Comparison of ENCODE assay signal across 8 cellular contexts in genomic region chr2:227471924-227472264, GRCh38. TPM values are rescaled to one million over a fixed set of nuclear protein-coding genes. Genes with fewer than 3 reads are reported as not detected.
DNase-seq lines count a peak whose midpoint lies in the region; ATAC-seq and TF ChIP-seq lines count a peak whose summit lies in the region.

TSS of gene AGFG1 (plus strand) at chr2:227472156. CDS start at chr2:227472422, 266 bp downstream.

- peak; percentile 51 for TF ChIP-seq RAD21 in Ishikawa (IDR thresholded peaks at IDR 0.05; ENCODE audit: low read depth)

- peak within 1 kb of the TSS; percentile 97 for H3K4me3 Mint-ChIP-seq in activated T-helper 17 cell treated with anti-CD3 and anti-CD28 coated beads, Interleukin-2, amount 50 U/mL, for 72 hours
- peak within 1 kb of the TSS; percentile 94 for H3K4me3 Mint-ChIP-seq in natural killer cell treated with Interleukin-12 subunit alpha and Interleukin-12 subunit beta and Interleukin-15 and Interleukin-18, amount 100 ng/mL, for 72 hours

- DNase-seq in Daoy (ENCODE audit: low read depth) (peak; percentile 84), RPMI8226 (peak; percentile 69), fibroblast of peridontal ligament (ENCODE audit: extremely low read depth) (peak; percentile 64)
- peak; percentile 83 for DNase-seq in natural killer cell treated with Interleukin-12 subunit alpha and Interleukin-12 subunit beta and Interleukin-15 and Interleukin-18, amount 100 ng/mL, for 72 hours (ENCODE audit: low spot score)
- DNase-seq in stimulated activated naive CD8-positive, alpha-beta T cell treated with anti-CD3 and anti-CD28 coated beads, Interleukin-15, Interleukin-2, amounts not matched to agents 100 U/mL and 50 U/mL, for 24 hours = peak; percentile 92

- peaks cover 28% of the 10 kb centered on the region for H3K36me3 Mint-ChIP-seq in activated T-helper 17 cell treated with anti-CD3 and anti-CD28 coated beads, Interleukin-2, amount 50 U/mL, for 72 hours (ENCODE audit: low read depth)
- H3K36me3 Mint-ChIP-seq in natural killer cell treated with Interleukin-12 subunit alpha and Interleukin-12 subunit beta and Interleukin-15 and Interleukin-18, amount 100 ng/mL, for 72 hours = no peaks in the 10 kb centered on the region

- no peak for TF ChIP-seq EP300 in Ishikawa (IDR thresholded peaks at IDR 0.05; ENCODE audit: borderline replicate concordance)

- H3K27me3 Mint-ChIP-seq in activated T-helper 17 cell treated with anti-CD3 and anti-CD28 coated beads, Interleukin-2, amount 50 U/mL, for 72 hours = no peaks in the 10 kb centered on the region
- no peaks in the 10 kb centered on the region for H3K27me3 Mint-ChIP-seq in natural killer cell treated with Interleukin-12 subunit alpha and Interleukin-12 subunit beta and Interleukin-15 and Interleukin-18, amount 100 ng/mL, for 72 hours

- peaks cover 30% of the 10 kb centered on the region for H3K4me1 Mint-ChIP-seq in activated T-helper 17 cell treated with anti-CD3 and anti-CD28 coated beads, Interleukin-2, amount 50 U/mL, for 72 hours
- H3K4me1 Mint-ChIP-seq in natural killer cell treated with Interleukin-12 subunit alpha and Interleukin-12 subunit beta and Interleukin-15 and Interleukin-18, amount 100 ng/mL, for 72 hours (ENCODE audit: low read depth in 2 of 2) = peaks cover 20 to 27% of the 10 kb centered on the region in 2 donors

- ATAC-seq in GM21576 (IDR thresholded peaks at IDR 0.05; ENCODE audit: unreplicated experiment) = peak; percentile 83
- ATAC-seq in activated T-helper 17 cell treated with anti-CD3 and anti-CD28 coated beads, Interleukin-2, amount 50 U/mL, for 72 hours (replicated peaks) = peak; percentile 85
- peak; percentile 90 to 93 for ATAC-seq in natural killer cell treated with Interleukin-12 subunit alpha and Interleukin-12 subunit beta and Interleukin-15 and Interleukin-18, amount 100 ng/mL, for 72 hours
- peak; percentile 91 for ATAC-seq in stimulated activated naive CD8-positive, alpha-beta T cell treated with anti-CD3 and anti-CD28 coated beads, Interleukin-15, Interleukin-2, amounts not matched to agents 100 U/mL and 50 U/mL, for 24 hours

- H3K27ac Mint-ChIP-seq in activated T-helper 17 cell treated with anti-CD3 and anti-CD28 coated beads, Interleukin-2, amount 50 U/mL, for 72 hours = peak within 1 kb of the TSS; percentile 95
- H3K27ac Mint-ChIP-seq in natural killer cell treated with Interleukin-12 subunit alpha and Interleukin-12 subunit beta and Interleukin-15 and Interleukin-18, amount 100 ng/mL, for 72 hours = peak within 1 kb of the TSS; percentile 67 to 73

- no peaks in the 10 kb centered on the region for H3K9me3 Mint-ChIP-seq in activated T-helper 17 cell treated with anti-CD3 and anti-CD28 coated beads, Interleukin-2, amount 50 U/mL, for 72 hours
- no peaks in the 10 kb centered on the region for H3K9me3 Mint-ChIP-seq in natural killer cell treated with Interleukin-12 subunit alpha and Interleukin-12 subunit beta and Interleukin-15 and Interleukin-18, amount 100 ng/mL, for 72 hours

TF ChIP-seq in Ishikawa, 13 proteins besides CTCF, POLR2A, EP300 and RAD21:
- TF ChIP-seq REST (IDR thresholded peaks at IDR 0.05; ENCODE audit: low read depth) (no peak), CEBPB (IDR thresholded peaks at IDR 0.05) (no peak), MAX (IDR thresholded peaks at IDR 0.05) (peak; percentile 22; the same call in 1 of the 2 replicates), NFIC (IDR thresholded peaks at IDR 0.05) (peak; percentile 48), FOXM1 (IDR thresholded peaks at IDR 0.05; ENCODE audit: borderline replicate concordance, low read depth) (no peak), TCF12 (IDR thresholded peaks at IDR 0.05; ENCODE audit: low read depth) (peak; percentile 30; the same call in 1 of the 2 replicates), TAF1 (IDR thresholded peaks at IDR 0.05; ENCODE audit: low read depth) (peak; percentile 90), YY1 (IDR thresholded peaks at IDR 0.05; ENCODE audit: low read depth) (peak; percentile 69)

RNA-seq across cellular contexts. Expression of gene AGFG1, which starts in this region (rescaled TPM):
- total RNA-seq in Daoy (2014; rRNA removed; shearing (Covaris generic)) = 41.0 and 49.9 TPM in 2 replicates
- total RNA-seq in activated T-helper 17 cell treated with anti-CD3 and anti-CD28 coated beads, Interleukin-2, amount 50 U/mL, for 72 hours = 10 to 100 TPM; 68.7 to 79.8 TPM
- 10 to 100 TPM; 65.9 to 78.8 TPM for total RNA-seq in natural killer cell treated with Interleukin-12 subunit alpha and Interleukin-12 subunit beta and Interleukin-15 and Interleukin-18, amount 100 ng/mL, for 72 hours

Comparison
In these comparisons a context has a peak if more than half of its experiments do, and no peak if none do; other contexts are left out.
1. Peak in every context shown above with its lines: DNase-seq and ATAC-seq.